18 cellular contexts compared by ENCODE assay signal in the genomic region with DNA sequence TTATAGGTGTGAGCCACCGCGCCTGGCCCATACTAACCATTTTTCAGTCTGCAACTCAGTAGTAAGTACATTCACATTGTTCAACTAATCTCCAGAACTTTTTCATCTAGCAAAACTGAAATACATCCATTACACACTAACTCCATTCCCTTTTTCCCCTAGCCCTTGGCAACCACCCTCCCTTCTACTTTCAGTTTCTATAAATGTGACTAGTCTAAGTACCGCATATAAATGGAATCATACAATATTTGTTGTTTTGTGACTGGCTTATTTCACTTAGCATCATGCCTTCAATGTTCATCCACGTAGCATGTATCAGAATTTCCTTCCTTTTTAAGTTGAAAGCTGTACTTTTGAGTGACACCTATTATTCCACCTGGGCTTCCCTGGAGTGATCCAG. TPM values are rescaled to one million over a fixed set of nuclear protein-coding genes. Genes with fewer than 3 reads are reported as not detected.
A peak's percentile ranks its signal among the peaks of the same experiment; 100 is the strongest.
DNase-seq lines count a peak whose midpoint lies in the region; ATAC-seq, FAIRE-seq and TF ChIP-seq lines count a peak whose summit lies in the region.
"Had no signal": no experiment of that assay in that cellular context is flagged by ENCODE, and none has a peak within 500 bp of the region (broad histone marks: within the 10 kb centered on the region; RNA-seq: fewer than 3 reads in every experiment).

No MANE protein-coding gene starts in this region.

- H2BK5ac ChIP-seq in IMR-90 (ENCODE audit: low read depth, low read length, poor library complexity, severe bottlenecking), result no peak overlapping the region

- no peak overlapping the region for H3K4me3 Mint-ChIP-seq in nephron progenitor cell
- H3K4me3 Mint-ChIP-seq in activated T-cell treated with anti-CD3 and anti-CD28 coated beads, Interleukin-2, amount 50 U/mL, for 4 hours, result no peak overlapping the region
- H3K4me3 Mint-ChIP-seq: CD14-positive monocyte; CD8-positive, alpha-beta memory T cell had no signal

- H3K9me1 ChIP-seq in IMR-90 (ENCODE audit: insufficient read depth, low read length), result no peaks in the 10 kb centered on the region
- H3K9me1 ChIP-seq in K562 (ENCODE audit: control insufficient read depth, insufficient read depth, low read length), result no peaks in the 10 kb centered on the region

- H3K4me3 ChIP-seq in IMR-90 (ENCODE audit: insufficient read depth, low read depth, low read length) (no peak overlapping the region), PC-3 (ENCODE audit: low read length) (no peak overlapping the region), K562 (no peak overlapping the region)
- H3K4me3 ChIP-seq: GM23248 had no signal

- no peaks in the 10 kb centered on the region for H3K36me3 Mint-ChIP-seq in nephron progenitor cell (ENCODE audit: low read depth)
- no peaks in the 10 kb centered on the region for H3K36me3 Mint-ChIP-seq in activated T-cell treated with anti-CD3 and anti-CD28 coated beads, Interleukin-2, amount 50 U/mL, for 4 hours (ENCODE audit: insufficient read depth)
- H3K36me3 Mint-ChIP-seq: CD14-positive monocyte; CD8-positive, alpha-beta memory T cell had no signal

- H3K4me1 Mint-ChIP-seq in nephron progenitor cell, result peaks cover 40% of the 10 kb centered on the region
- peaks cover under 1% of the 10 kb centered on the region for H3K4me1 Mint-ChIP-seq in activated T-cell treated with anti-CD3 and anti-CD28 coated beads, Interleukin-2, amount 50 U/mL, for 4 hours (ENCODE audit: low read depth)
- H3K4me1 Mint-ChIP-seq: CD14-positive monocyte had no signal

- BruUV-seq in IMR-90 (replicated peaks; lab: Mats Ljungman, UMichigan), result no TSS peak
- BruUV-seq in PC-3 (replicated peaks; lab: Mats Ljungman, UMichigan), result no TSS peak
- no TSS peak for BruUV-seq in K562 (replicated peaks; lab: Mats Ljungman, UMichigan)

- no peak overlapping the region for H2AK9ac ChIP-seq in IMR-90 (replicated peaks; ENCODE audit: low read depth, low read length, poor library complexity)

- TF ChIP-seq EP300 in K562 (IDR thresholded peaks at IDR 0.05; ENCODE audit: low read length), result no peak

- H2AFZ ChIP-seq in IMR-90 (replicated peaks; ENCODE audit: low read length, poor library complexity) (no peak overlapping the region), PC-3 (ENCODE audit: low read length) (no peak overlapping the region), K562 (ENCODE audit: low read depth, low read length) (no peak overlapping the region)
- H2AFZ ChIP-seq: GM23248 had no signal

- H3K36me3 ChIP-seq in IMR-90 (ENCODE audit: control insufficient read depth, insufficient read depth, low read length) (no peaks in the 10 kb centered on the region), PC-3 (ENCODE audit: low read depth, low read length) (no peaks in the 10 kb centered on the region), K562 (ENCODE audit: control insufficient read depth, insufficient read depth, low read length) (no peaks in the 10 kb centered on the region)
- H3K36me3 ChIP-seq: BE2C had no signal

- H3K23ac ChIP-seq in IMR-90 (ENCODE audit: low read depth, low read length), result no peak overlapping the region

- no peak overlapping the region for H3K14ac ChIP-seq in IMR-90 (replicated peaks; ENCODE audit: low read depth, low read length)

- intact Hi-C loops in IMR-90 (cut with micrococcal nuclease), result no loop called here
- intact Hi-C loops in PC-3 (cut with micrococcal nuclease), result no loop called here
- intact Hi-C loops in K562 (cut with micrococcal nuclease), result no loop called here

- H4K20me1 ChIP-seq in IMR-90 (ENCODE audit: insufficient read depth, low read length), result no peaks in the 10 kb centered on the region
- H4K20me1 ChIP-seq in PC-3 (ENCODE audit: low read length), result no peaks in the 10 kb centered on the region
- H4K20me1 ChIP-seq in K562 (replicated peaks; ENCODE audit: control insufficient read depth, insufficient read depth, low read length), result no peaks in the 10 kb centered on the region

- H3K4me2 ChIP-seq in IMR-90 (ENCODE audit: low read depth, low read length) (no peak overlapping the region), PC-3 (ENCODE audit: low read length) (no peak overlapping the region; the same call in 1 of the 2 replicates), K562 (ENCODE audit: insufficient read depth, low read length) (no peak overlapping the region)

- H3K79me1 ChIP-seq in IMR-90 (ENCODE audit: low read depth in 1 of 2, low read length in 2 of 2), result no peaks in the 10 kb centered on the region

- H3K9me3 ChIP-seq in IMR-90 (ENCODE audit: control insufficient read depth, insufficient read depth, low read length) (no peaks in the 10 kb centered on the region; the same call in 1 of the 2 replicates), PC-3 (ENCODE audit: low read length) (no peaks in the 10 kb centered on the region), K562 (replicated peaks; ENCODE audit: control insufficient read depth, insufficient read depth, low read depth, low read length) (no peaks in the 10 kb centered on the region)
- H3K9me3 ChIP-seq: BE2C, Caco-2 had no signal

- H2BK20ac ChIP-seq in IMR-90 (ENCODE audit: low read depth, low read length), result peak overlapping the region; percentile 44; the same call in 1 of the 2 replicates

- H3K9ac ChIP-seq in IMR-90 (ENCODE audit: low read depth, low read length) (no peak overlapping the region), PC-3 (ENCODE audit: low read length) (no peak overlapping the region), K562 (ENCODE audit: insufficient read depth in 1 of 2, low read depth in 2 of 2, low read length in 2 of 2) (no peak overlapping the region)
- H3K9ac ChIP-seq: GM23248 had no signal

- H3K56ac ChIP-seq in IMR-90 (ENCODE audit: extremely low read depth, insufficient read depth, low read length), result no peak overlapping the region

- FAIRE-seq in K562 (lab: Jason Lieb, UNC), result peak; percentile 29
- FAIRE-seq: A204.1, GM12892, H54 had no signal

- no peaks in the 10 kb centered on the region for H3K79me2 ChIP-seq in PC-3 (ENCODE audit: low read length)
- H3K79me2 ChIP-seq in K562 (ENCODE audit: control insufficient read depth, insufficient read depth, low read length), result no peaks in the 10 kb centered on the region

- no peaks in the 10 kb centered on the region for H3F3A ChIP-seq in PC-3 (ENCODE audit: low read length, unreplicated experiment)

- peaks cover 5% of the 10 kb centered on the region for H3K27me3 Mint-ChIP-seq in nephron progenitor cell (ENCODE audit: low read depth, poor library complexity)
- H3K27me3 Mint-ChIP-seq in activated T-cell treated with anti-CD3 and anti-CD28 coated beads, Interleukin-2, amount 50 U/mL, for 4 hours (ENCODE audit: low read depth), result peaks cover 9% of the 10 kb centered on the region

- in situ Hi-C loops in IMR-90 (cut with MboI; ENCODE audit: low sequenced_read_pairs), result no loop called here
- in situ Hi-C loops in K562 (cut with MboI), result no loop called here

- ATAC-seq in IMR-90 (ENCODE audit: low read depth) (no peak), PC-3 (no peak), K562 (no peak), HG03439 (IDR thresholded peaks at IDR 0.05; ENCODE audit: unreplicated experiment) (no peak)
- ATAC-seq in activated T-cell treated with anti-CD3 and anti-CD28 coated beads, Interleukin-2, amount 50 U/mL, for 4 hours, result no peak
- ATAC-seq: HCT116 had no signal

- H4K8ac ChIP-seq in IMR-90 (ENCODE audit: low read depth in 2 of 2, low read length in 2 of 2), result no peak overlapping the region

- H3K4me1 ChIP-seq in IMR-90 (ENCODE audit: control insufficient read depth, insufficient read depth, low read length) (peaks cover 16% of the 10 kb centered on the region), PC-3 (ENCODE audit: insufficient read depth, low read length) (peaks cover 42% of the 10 kb centered on the region), K562 (replicated peaks in 1 of 2; ENCODE audit: control insufficient read depth in 2 of 2, insufficient read depth in 2 of 2, low read length in 2 of 2) (no peaks in the 10 kb centered on the region)

- POLR2A ChIA-PET in IMR-90 (lab: Charles Lee; ENCODE audit: unreplicated experiment) (no interaction called here), PC-3 (lab: Charles Lee; ENCODE audit: unreplicated experiment) (no interaction called here), K562 (lab: Yijun Ruan, JAX) (interaction anchor here (0.5 kb wide), 2 partner anchors 437 to 443 kb away, joined by 3 read pairs; no protein-coding TSS in a partner anchor)

- H3K4ac ChIP-seq in IMR-90 (ENCODE audit: low read depth, low read length), result no peak overlapping the region

- DNase-seq in IMR-90 (no peak), PC-3 (no peak), K562 (ENCODE audit: extremely low read depth in 1 of 4, low spot score in 3 of 4) (no peak), nephron progenitor cell (no peak), NCI-H748 (lab: John Stamatoyannopoulos, UW; ENCODE audit: unreplicated experiment) (no peak)
- no peak for DNase-seq in activated T-cell treated with anti-CD3 and anti-CD28 coated beads, Interleukin-2, amount 50 U/mL, for 4 hours
- DNase-seq: BE2C; CD8-positive, alpha-beta memory T cell; DND-41; GDM1 had no signal

- H3K9me3 Mint-ChIP-seq in nephron progenitor cell, result no peaks in the 10 kb centered on the region
- H3K9me3 Mint-ChIP-seq in activated T-cell treated with anti-CD3 and anti-CD28 coated beads, Interleukin-2, amount 50 U/mL, for 4 hours, result no peaks in the 10 kb centered on the region
- H3K9me3 Mint-ChIP-seq: CD8-positive, alpha-beta memory T cell had no signal

- TF ChIP-seq POLR2A in IMR-90 (IDR thresholded peaks at IDR 0.05; ENCODE audit: low read depth, low read length), result no peak
- TF ChIP-seq POLR2A in K562 (conservative IDR thresholded peaks at IDR 0.05), result no peak

- no peak overlapping the region for H2BK15ac ChIP-seq in IMR-90 (ENCODE audit: low read depth, low read length)

- CTCF ChIA-PET in IMR-90 (lab: Yijun Ruan, JAX) (no interaction called here), PC-3 (lab: Charles Lee) (interaction anchor here (0.7 kb wide), 1 partner anchor 495 kb away, joined by 9 read pairs; no protein-coding TSS in a partner anchor), K562 (lab: Yijun Ruan, JAX; ENCODE audit: low intra/inter-chr PET ratio) (interaction anchor here (1.0 kb wide), 1 partner anchor 45 kb away, joined by 3 read pairs; the partner anchor contains the start of gene SETD7)

- no CpG with 5 or more reads among the region's 4 CpGs for WGBS in IMR-90 (ENCODE audit: extremely low coverage in 2 of 2, insufficient read length in 1 of 2), 2 experiments
- WGBS in K562 (ENCODE audit: insufficient coverage, low coverage, missing lambda C conversion rate), result 43% methylated on average over 4 of the region's 4 CpGs

- H3K18ac ChIP-seq in IMR-90 (ENCODE audit: low read depth, low read length), result no peak overlapping the region

- no peak overlapping the region for H2BK120ac ChIP-seq in IMR-90 (ENCODE audit: low read depth, low read length)

- dilution Hi-C loops in IMR-90 (cut with HindIII; ENCODE audit: low sequenced_read_pairs, unreplicated experiment), result no loop called here

- H2AK5ac ChIP-seq in IMR-90 (ENCODE audit: low read depth, low read length), result no peak overlapping the region

- TF ChIP-seq CTCF in IMR-90 (conservative IDR thresholded peaks at IDR 0.05; ENCODE audit: low read depth, low read length), result no peak
- TF ChIP-seq CTCF in PC-3 (conservative IDR thresholded peaks at IDR 0.05; ENCODE audit: low read depth, low read length), result no peak
- TF ChIP-seq CTCF in K562 (IDR thresholded peaks at IDR 0.05 in 2 of 3, conservative IDR thresholded peaks at IDR 0.05 in 1 of 3; ENCODE audit: insufficient read depth in 2 of 3, low read depth in 1 of 3, low read length in 3 of 3), result no peak
- no peak for TF ChIP-seq CTCF in nephron progenitor cell (IDR thresholded peaks at IDR 0.05)

- no peak overlapping the region for H3K27ac ChIP-seq in IMR-90 (ENCODE audit: insufficient read depth, low read length)
- H3K27ac ChIP-seq in PC-3 (ENCODE audit: low read length), result peak overlapping the region; percentile 48
- no peak overlapping the region for H3K27ac ChIP-seq in K562 (ENCODE audit: extremely low read depth, low read depth, low read length)
- H3K27ac ChIP-seq: GM23248 had no signal

- H3K9me2 ChIP-seq in PC-3 (replicated peaks; ENCODE audit: low read length), result no peaks in the 10 kb centered on the region

- H3K27me3 ChIP-seq in IMR-90 (ENCODE audit: control insufficient read depth, insufficient read depth, low read length) (peaks cover 5% of the 10 kb centered on the region; the same call in 1 of the 2 replicates), PC-3 (ENCODE audit: low read length) (no peaks in the 10 kb centered on the region), K562 (ENCODE audit: control insufficient read depth in 2 of 2, insufficient read depth in 2 of 2, low read length in 2 of 2) (peaks cover 35 to 39% of the 10 kb centered on the region in 2 experiments)
- H3K27me3 ChIP-seq: BE2C had no signal

- H3K27ac Mint-ChIP-seq in nephron progenitor cell, result peak overlapping the region; percentile 15
- H3K27ac Mint-ChIP-seq: CD14-positive monocyte; CD8-positive, alpha-beta memory T cell had no signal

- TF ChIP-seq RAD21 in IMR-90 (IDR thresholded peaks at IDR 0.05; ENCODE audit: low read length) (no peak), K562 (CRISPR knock-in tag; conservative IDR thresholded peaks at IDR 0.05 in 1 of 2, IDR thresholded peaks at IDR 0.05 in 1 of 2) (no peak)

- H4K5ac ChIP-seq in IMR-90 (ENCODE audit: low read depth, low read length), result no peak overlapping the region

- H4K91ac ChIP-seq in IMR-90 (ENCODE audit: insufficient read depth, low read depth, low read length), result no peak overlapping the region

RNA-seq across cellular contexts. Expression of gene SETD7, which starts 44.6 kb away (rescaled TPM):
- total RNA-seq in IMR-90 (2012; rRNA removed) (46.6 and 80.3 TPM in 2 replicates), PC-3 (2014; rRNA removed) (29.6 and 31.4 TPM in 2 replicates), K562 (2014; rRNA removed) (1.8 and 2.0 TPM in 2 replicates), K562 (2014; rRNA removed; fragmentation: Illumina TruSeq; extraction: Trizol) (2.0 and 2.3 TPM in 2 replicates), K562 (2015; rRNA removed; fragmentation: Illumina TruSeq; extraction: Trizol) (1.7 and 1.8 TPM in 2 replicates), K562 (2021) (1.7 and 2.4 TPM in 2 replicates)
- polyA plus RNA-seq in IMR-90 (2012; rRNA removed) (13.8 and 17.0 TPM in 2 replicates), K562 (2011; rRNA removed) (0.38 and 0.60 TPM in 2 replicates), K562 (2014; fragmentation: Illumina TruSeq; extraction: Trizol) (1.9 and 2.1 TPM in 2 replicates), K562 (2014; fragmentation: Nextera tagmentation; extraction: Ambion mirVana) (under 1 TPM; 0.37 to 0.60 TPM), K562 (2014; rRNA removed) (0.98 and 1.6 TPM in 2 replicates)
- 5.0 and 5.2 TPM in 2 replicates for polyA plus RNA-seq in IMR-90 (2012; cell fraction: cytosol; rRNA removed)
- polyA plus RNA-seq in IMR-90 (2012; cell fraction: nucleus; rRNA removed; ENCODE audit: low replicate concordance), result 2.4 and 9.0 TPM in 2 replicates
- 0.28 and 0.81 TPM in 2 replicates for total RNA-seq in K562 (2011; cell fraction: chromatin; rRNA removed; ENCODE audit: low replicate concordance)
- total RNA-seq in K562 (2011; cell fraction: nucleolus; rRNA removed), result 0.17 and 0.26 TPM in 2 replicates
- 0.73 and 1.1 TPM in 2 replicates for total RNA-seq in K562 (2011; cell fraction: nucleoplasm; rRNA removed)
- 0.13 and 0.72 TPM in 2 replicates for polyA plus RNA-seq in K562 (2011; cell fraction: cytosol; rRNA removed)
- polyA plus RNA-seq in K562 (2011; cell fraction: nucleus; rRNA removed), result 0.48 and 0.59 TPM in 2 replicates
- 1.2 and 2.5 TPM in 2 replicates for polyA plus RNA-seq in K562 (2012)
- 0.60 and 1.2 TPM in 2 replicates for polyA minus RNA-seq in K562 (2011; rRNA and poly(A)+ RNA removed)
- polyA minus RNA-seq in K562 (2011; cell fraction: cytosol; rRNA and poly(A)+ RNA removed), result 0.19 and 0.73 TPM in 2 replicates
- 0.40 and 1.00 TPM in 2 replicates for polyA minus RNA-seq in K562 (2011; cell fraction: nucleus; rRNA and poly(A)+ RNA removed)
- 10 to 100 TPM; 11.1 to 16.6 (median 14.5) TPM for total RNA-seq in activated T-cell treated with anti-CD3 and anti-CD28 coated beads, Interleukin-2, amount 50 U/mL, for 4 hours
